In genomic region chr16:46895399-46896313, GRCh38 we compare ENCODE assay signal across 22 cellular contexts. TPM values are rescaled to one million over a fixed set of nuclear protein-coding genes. Genes with fewer than 3 reads are reported as not detected.
DNase-seq lines count a peak whose midpoint lies in the region; ATAC-seq, FAIRE-seq and TF ChIP-seq lines count a peak whose summit lies in the region.
"Had no signal": no experiment of that assay in that cellular context is flagged by ENCODE, and none has a peak within 500 bp of the region (broad histone marks: within the 10 kb centered on the region; RNA-seq: fewer than 3 reads in every experiment).

No MANE protein-coding gene starts in this region.

- no peaks in the 10 kb centered on the region for H3K36me3 Mint-ChIP-seq in CD4-positive, alpha-beta T cell (ENCODE audit: low read depth)

- TF ChIP-seq POLR2A in HepG2 (IDR thresholded peaks at IDR 0.05; ENCODE audit: insufficient read depth in 1 of 2, low read depth in 2 of 2, low read length in 2 of 2) (peak in 1 of 2 experiments; percentile 42; a peak in 1 of 4 replicates), testis (IDR thresholded peaks at IDR 0.05) (no peak)

- peak; percentile 84 for ATAC-seq in HepG2
- ATAC-seq in CD4-positive, alpha-beta T cell (ENCODE audit: poor library complexity): no peak
- no peak for ATAC-seq in stimulated activated naive CD8-positive, alpha-beta T cell treated with anti-CD3 and anti-CD28 coated beads, Interleukin-15, Interleukin-2, amounts not matched to agents 100 U/mL and 50 U/mL, for 24 hours
- ATAC-seq: SK-N-SH treated with all-trans-retinoic acid at 6 μM for 48 hours had no signal

- H3K27me3 ChIP-seq in HepG2 (ENCODE audit: control insufficient read depth in 1 of 2, insufficient read depth in 2 of 2, low read length in 2 of 2) (no peaks in the 10 kb centered on the region), testis (no peaks in the 10 kb centered on the region)
- H3K27me3 ChIP-seq in CD4-positive, alpha-beta T cell (ENCODE audit: control insufficient read depth, insufficient read depth, low read length): no peaks in the 10 kb centered on the region
- H3K27me3 ChIP-seq: brain microvascular endothelial cell, esophagus muscularis mucosa, tibial artery had no signal

- peak overlapping the region; percentile 48 for H3K4me2 ChIP-seq in HepG2 (ENCODE audit: low read depth, low read length)

- H4K20me1 ChIP-seq in HepG2 (ENCODE audit: insufficient read depth, low read length): peaks cover 75% of the 10 kb centered on the region; the same call in 1 of the 2 replicates

- H3K36me3 ChIP-seq in HepG2 (replicated peaks in 1 of 2; ENCODE audit: control insufficient read depth in 1 of 2, insufficient read depth in 2 of 2, low read length in 2 of 2) (peaks cover 41 to 73% of the 10 kb centered on the region in 2 experiments), testis (ENCODE audit: low read depth, missing control alignments) (no peaks in the 10 kb centered on the region)
- H3K36me3 ChIP-seq: brain microvascular endothelial cell had no signal

- FAIRE-seq in HepG2 (lab: Jason Lieb, UNC): peak; percentile 99

- H3K27ac ChIP-seq in VCaP (peak overlapping the region; percentile 34), HepG2 (ENCODE audit: extremely low read length, insufficient read depth, low read length) (peak overlapping the region; percentile 80), testis (peak overlapping the region; percentile 7 to 58)
- H3K27ac ChIP-seq in CD4-positive, alpha-beta T cell (ENCODE audit: low read depth, low read length): no peak overlapping the region
- H3K27ac ChIP-seq: brain microvascular endothelial cell, esophagus muscularis mucosa, tibial artery had no signal

- no peak overlapping the region for H2AFZ ChIP-seq in HepG2 (ENCODE audit: low read length)

- CTCF ChIA-PET in HepG2 (lab: Yijun Ruan, JAX; ENCODE audit: low intra/inter-chr PET ratio, low total read pairs): no interaction called here
- CTCF ChIA-PET in CD4-positive, alpha-beta T cell (lab: Charles Lee): no interaction called here

- H3K79me2 ChIP-seq in HepG2 (ENCODE audit: insufficient read depth, low read length): peaks cover 79% of the 10 kb centered on the region

- peaks cover 4% of the 10 kb centered on the region for H3K27me3 Mint-ChIP-seq in CD4-positive, alpha-beta T cell

- POLR2A ChIA-PET in HepG2 (lab: Yijun Ruan, JAX): interaction anchor here (0.8 to 5.0 kb wide), 17 partner anchors 10 to 78 kb away, joined by 3 to 159 read pairs (median 5); partner anchors contain the start of genes DNAJA2 and GPT2
- POLR2A ChIA-PET in CD4-positive, alpha-beta T cell (lab: Charles Lee): no interaction called here

- DNase-seq in DMS153 (lab: John Stamatoyannopoulos, UW) (peak; percentile 2), DMS153 treated with DMSO at 0.1 percent for 48 hours (lab: John Stamatoyannopoulos, UW; ENCODE audit: unreplicated experiment) (no peak), HepG2 (ENCODE audit: low spot score) (peak; percentile 98), testis (no peak)
- no peak for DNase-seq in CD4-positive, alpha-beta T cell
- no peak for DNase-seq in stimulated activated naive CD8-positive, alpha-beta T cell treated with anti-CD3 and anti-CD28 coated beads, Interleukin-15, Interleukin-2, amounts not matched to agents 100 U/mL and 50 U/mL, for 24 hours
- no peak for DNase-seq in activated CD4-positive, CD25-positive, alpha-beta regulatory T cell treated with anti-CD3 and anti-CD28 coated beads, Interleukin-2, amount 50 U/mL, for 72 hours
- DNase-seq: activated CD4-positive, alpha-beta T cell treated with anti-CD3 and anti-CD28 coated beads, Interleukin-2, amount 50 U/mL, for 1 hour; activated naive CD4-positive, alpha-beta T cell treated with anti-CD3 and anti-CD28 coated beads, Interleukin-2, amount 50 U/mL, for 16 hours; brain microvascular endothelial cell; C1 segment of cervical spinal cord; head of caudate nucleus; islet precursor cell; KBM-7; NCI-H1048; NCI-H526; nucleus accumbens; stimulated activated CD4-positive, alpha-beta T cell treated with anti-CD3 and anti-CD28 coated beads, Interleukin-4, amount 100 ng/mL, for 4 hours; tibial artery had no signal

- H3K27ac Mint-ChIP-seq in CD4-positive, alpha-beta T cell: no peak overlapping the region

- no peak for TF ChIP-seq CTCF in VCaP (conservative IDR thresholded peaks at IDR 0.05)
- peak; percentile 7; the same call in 1 of the 2 replicates for TF ChIP-seq CTCF in HepG2 (CRISPR knock-in tag; IDR thresholded peaks at IDR 0.05)
- no peak for TF ChIP-seq CTCF in testis (IDR thresholded peaks at IDR 0.05)
- no peak for TF ChIP-seq CTCF in CD4-positive, alpha-beta T cell (IDR thresholded peaks at IDR 0.05)

- H3K9me3 ChIP-seq in HepG2 (ENCODE audit: low read length): no peaks in the 10 kb centered on the region
- no peaks in the 10 kb centered on the region for H3K9me3 ChIP-seq in testis
- H3K9me3 ChIP-seq in CD4-positive, alpha-beta T cell (ENCODE audit: control insufficient read depth, low read length): no peaks in the 10 kb centered on the region
- H3K9me3 ChIP-seq: esophagus muscularis mucosa, tibial artery had no signal

- in situ Hi-C loops in HepG2 (cut with HindIII; ENCODE audit: extremely low pct_ligation_motif_present, low pct_unique_long_range_greater_than_20kb): no loop called here

- TF ChIP-seq EP300 in HepG2 (IDR thresholded peaks at IDR 0.05; ENCODE audit: low read depth in 2 of 2, low read length in 2 of 2): peak; percentile 45 to 98; a peak in 3 of 4 replicates
- peak; percentile 71; the same call in 1 of the 2 replicates for TF ChIP-seq EP300 in HepG2 (CRISPR knock-in tag; IDR thresholded peaks at IDR 0.05; ENCODE audit: borderline replicate concordance)

- TF ChIP-seq RAD21 in HepG2 (CRISPR knock-in tag; IDR thresholded peaks at IDR 0.05): peak; percentile 16; the same call in 1 of the 2 replicates

- H3K4me1 Mint-ChIP-seq in CD4-positive, alpha-beta T cell (ENCODE audit: low read depth): no peaks in the 10 kb centered on the region

- H3K9me3 Mint-ChIP-seq in CD4-positive, alpha-beta T cell: no peaks in the 10 kb centered on the region

- H3K4me1 ChIP-seq in HepG2 (ENCODE audit: insufficient read depth, low read length) (peaks cover 87% of the 10 kb centered on the region), testis (peaks cover 51% of the 10 kb centered on the region)
- H3K4me1 ChIP-seq: tibial artery had no signal

- WGBS in HepG2 (ENCODE audit: low lambda C conversion rate): 21% methylated on average over 9 of the region's 9 CpGs
- 48 to 61% methylated on average over 9 of the region's 9 CpGs for WGBS in testis, 2 donors

- H3K4me3 Mint-ChIP-seq in CD4-positive, alpha-beta T cell: no peak overlapping the region

- H3K4me3 ChIP-seq in HepG2 (replicated peaks in 1 of 3; ENCODE audit: insufficient read depth in 1 of 3, low read depth in 2 of 3, low read length in 3 of 3) (peak overlapping the region in 1 of 3 experiments; percentile 15; a peak in 1 of 6 replicates), testis (no peak overlapping the region)
- H3K4me3 ChIP-seq: esophagus muscularis mucosa, tibial artery had no signal

- BruUV-seq in HepG2 (replicated peaks; lab: Mats Ljungman, UMichigan): no TSS peak

- intact Hi-C loops in HepG2 (cut with micrococcal nuclease; ENCODE audit: unreplicated experiment) (loop anchor here (2.0 kb wide), 1 partner anchor 13 kb away; no protein-coding TSS in a partner anchor), testis (cut with DNase I; ENCODE audit: low total_unique reads) (no loop called here)
- intact Hi-C loops in CD4-positive, alpha-beta T cell (cut with DNase I, micrococcal nuclease): no loop called here

- peak overlapping the region; percentile 4; the same call in 1 of the 2 replicates for H3K9ac ChIP-seq in HepG2 (ENCODE audit: insufficient read depth, low read depth, low read length)

TF ChIP-seq in HepG2, 621 proteins besides CTCF, POLR2A, EP300 and RAD21 (continues in another document):
- TF ChIP-seq ADNP (CRISPR knock-in tag; IDR thresholded peaks at IDR 0.05) (0 out of 2 replicates have a peak, but pooled peaks have one; percentile 59), SIN3A (IDR thresholded peaks at IDR 0.05; ENCODE audit: borderline replicate concordance, low read depth, low read length) (peak; percentile 51; the same call in 1 of the 2 replicates), NR2F1 (CRISPR knock-in tag; IDR thresholded peaks at IDR 0.05) (peak; percentile 96 to 99)
- TF ChIP-seq, protein P1, sequence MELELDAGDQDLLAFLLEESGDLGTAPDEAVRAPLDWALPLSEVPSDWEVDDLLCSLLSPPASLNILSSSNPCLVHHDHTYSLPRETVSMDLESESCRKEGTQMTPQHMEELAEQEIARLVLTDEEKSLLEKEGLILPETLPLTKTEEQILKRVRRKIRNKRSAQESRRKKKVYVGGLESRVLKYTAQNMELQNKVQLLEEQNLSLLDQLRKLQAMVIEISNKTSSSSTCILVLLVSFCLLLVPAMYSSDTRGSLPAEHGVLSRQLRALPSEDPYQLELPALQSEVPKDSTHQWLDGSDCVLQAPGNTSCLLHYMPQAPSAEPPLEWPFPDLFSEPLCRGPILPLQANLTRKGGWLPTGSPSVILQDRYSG (CRISPR knock-in tag; IDR thresholded peaks at IDR 0.05): no peak

RNA-seq across cellular contexts. Expression of gene GPT2, which starts 11.5 kb away (rescaled TPM):
- total RNA-seq in HepG2 (2016; rRNA removed; fragmentation: Illumina TruSeq; extraction: Trizol) (130 and 138 TPM in 2 replicates), testis (10 to 100 TPM; 46.6 to 80.6 TPM)
- total RNA-seq in HepG2 (2016; cell fraction: cytosol; rRNA removed; fragmentation: Illumina TruSeq; extraction: Trizol; ENCODE audit: low read depth): 22.1 and 23.2 TPM in 2 replicates
- total RNA-seq in HepG2 (2016; cell fraction: insoluble cytoplasmic fraction; rRNA removed; fragmentation: Illumina TruSeq; extraction: Trizol): 114 and 146 TPM in 2 replicates
- total RNA-seq in HepG2 (2016; cell fraction: membrane; rRNA removed; fragmentation: Illumina TruSeq; extraction: Trizol): 63.0 and 65.0 TPM in 2 replicates
- 59.4 and 71.5 TPM in 2 replicates for total RNA-seq in HepG2 (2016; cell fraction: nucleus; rRNA removed; fragmentation: Illumina TruSeq; extraction: Trizol)
- polyA plus RNA-seq in HepG2 (2011; rRNA removed) (267 and 269 TPM in 2 replicates), testis (ENCODE audit: insufficient read depth, low read depth, low replicate concordance) (38.8 TPM)
- polyA plus RNA-seq in HepG2 (2011; cell fraction: cytosol; rRNA removed): 182 and 277 TPM in 2 replicates
- polyA plus RNA-seq in HepG2 (2011; cell fraction: nucleus; rRNA removed): 334 and 385 TPM in 2 replicates
- polyA plus RNA-seq in HepG2 (2012): 220 and 249 TPM in 2 replicates
- polyA plus RNA-seq in HepG2 (2016; cell fraction: cytosol; fragmentation: Illumina TruSeq; extraction: Trizol; ENCODE audit: low read depth): 21.5 and 27.7 TPM in 2 replicates
- 122 and 156 TPM in 2 replicates for polyA plus RNA-seq in HepG2 (2016; cell fraction: insoluble cytoplasmic fraction; fragmentation: Illumina TruSeq; extraction: Trizol; ENCODE audit: low read depth)
- 42.5 and 45.9 TPM in 2 replicates for polyA plus RNA-seq in HepG2 (2016; cell fraction: membrane; fragmentation: Illumina TruSeq; extraction: Trizol; ENCODE audit: low read depth)
- 148 and 163 TPM in 2 replicates for polyA plus RNA-seq in HepG2 (2016; cell fraction: nucleus; fragmentation: Illumina TruSeq; extraction: Trizol; ENCODE audit: insufficient read depth, low read depth)
- 33.0 and 786 TPM in 2 replicates for polyA minus RNA-seq in HepG2 (2011; rRNA and poly(A)+ RNA removed; ENCODE audit: low replicate concordance)
- polyA minus RNA-seq in HepG2 (2011; cell fraction: cytosol; rRNA and poly(A)+ RNA removed): 198 TPM in 2 replicates
- 79.2 and 86.4 TPM in 2 replicates for polyA minus RNA-seq in HepG2 (2011; cell fraction: nucleus; rRNA and poly(A)+ RNA removed)
- total RNA-seq in CD4-positive, alpha-beta T cell: under 1 TPM in 1 of 2 experiments, not detected in 1; 0.47 TPM

Comparison
In these comparisons a context has a peak if more than half of its experiments do, and no peak if none do; other contexts are left out.
1. DNase-seq: peak in DMS153 (single experiment) and HepG2 (single experiment); none in DMS153 treated with DMSO at 0.1 percent for 48 hours (single experiment), testis (single experiment), CD4-positive, alpha-beta T cell (0 of 10), stimulated activated naive CD8-positive, alpha-beta T cell treated with anti-CD3 and anti-CD28 coated beads, Interleukin-15, Interleukin-2, amounts not matched to agents 100 U/mL and 50 U/mL, for 24 hours (single experiment) and activated CD4-positive, CD25-positive, alpha-beta regulatory T cell treated with anti-CD3 and anti-CD28 coated beads, Interleukin-2, amount 50 U/mL, for 72 hours (single experiment).
2. RNA of gene GPT2, which starts 11.5 kb away (total RNA-seq): 22.1 to 146 TPM in HepG2 and 46.6 to 80.6 TPM in testis; 0.47 TPM in CD4-positive, alpha-beta T cell; every median in the first group is over 10 times any median in the second.